ENCODE assay signal across 38 cellular contexts in the genomic region with DNA sequence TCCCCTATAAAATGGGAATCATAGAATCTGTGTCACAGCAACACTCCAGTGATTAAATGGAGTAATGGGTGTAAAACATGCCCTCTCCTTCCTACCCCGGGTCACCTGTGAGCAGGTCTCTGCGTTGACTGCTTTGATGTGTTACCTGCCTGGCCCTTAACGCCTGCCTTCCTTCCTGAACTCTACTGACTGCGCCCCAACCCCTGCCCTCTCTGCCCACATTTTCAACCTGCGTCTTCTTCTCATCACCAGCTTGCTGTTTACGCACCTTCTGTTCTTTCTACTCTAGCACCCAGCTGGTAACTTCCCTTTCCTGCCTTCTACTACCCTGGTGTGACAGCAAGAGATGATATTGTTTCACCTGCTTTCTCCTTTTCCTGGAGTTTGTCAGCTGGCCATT.
"Had no signal": no experiment of that assay in that cellular context is flagged by ENCODE, and none has a peak within 500 bp of the region (broad histone marks: within the 10 kb centered on the region; RNA-seq: fewer than 3 reads in every experiment).

No MANE protein-coding gene starts in this region.

- H3K36me3 ChIP-seq: adrenal gland, MG63, Peyer's patch, SJSA1 had no signal

- H3K4me1 ChIP-seq: adrenal gland, Peyer's patch had no signal

- H3K9me2 ChIP-seq: SK-N-SH had no signal

- H3K9me3 ChIP-seq: adrenal gland, MG63, Peyer's patch, SJSA1, SK-N-SH had no signal

- H3K9me3 Mint-ChIP-seq: activated B cell treated with CpG ODN at 0.5 μM for 24 hours; activated CD8-positive, alpha-beta T cell treated with anti-CD3 and anti-CD28 coated beads for 36 hours; activated T-cell treated with anti-CD3 and anti-CD28 coated beads, Interleukin-2, amount 50 U/mL, for 72 hours; brain; T-helper 1 cell treated with Interleukin-12 subunit alpha and Interleukin-12 subunit beta and Interleukin-4 antibody, amounts not matched to agents 30 μg/mL and 1 μg/mL, for 36 hours had no signal

- H3K27ac Mint-ChIP-seq: activated B cell treated with CpG ODN at 0.5 μM for 24 hours; activated CD4-positive, alpha-beta T cell treated with anti-CD3 and anti-CD28 coated beads, Interleukin-2, amount 10 ng/mL, durations not matched to agents 24 days and 14 days; activated CD8-positive, alpha-beta T cell treated with anti-CD3 and anti-CD28 coated beads for 36 hours; activated T-cell treated with anti-CD3 and anti-CD28 coated beads, Interleukin-2, amount 50 U/mL, for 72 hours; activated T-helper 17 cell treated with anti-CD3 and anti-CD28 coated beads, Interleukin-2, amount 50 U/mL, for 72 hours; T-helper 1 cell treated with Interleukin-12 subunit alpha and Interleukin-12 subunit beta and Interleukin-4 antibody, amounts not matched to agents 30 μg/mL and 1 μg/mL, for 36 hours had no signal

- H3K4me1 Mint-ChIP-seq: activated B cell treated with CpG ODN at 0.5 μM for 24 hours; activated CD4-positive, alpha-beta T cell treated with anti-CD3 and anti-CD28 coated beads, Interleukin-2, amount 10 ng/mL, durations not matched to agents 24 days and 14 days had no signal

- H3K4me3 Mint-ChIP-seq: activated B cell treated with CpG ODN at 0.5 μM for 24 hours; activated CD4-positive, alpha-beta T cell treated with anti-CD3 and anti-CD28 coated beads, Interleukin-2, amount 10 ng/mL, durations not matched to agents 24 days and 14 days; activated CD8-positive, alpha-beta T cell treated with anti-CD3 and anti-CD28 coated beads for 36 hours; activated T-cell treated with anti-CD3 and anti-CD28 coated beads, Interleukin-2, amount 50 U/mL, for 72 hours; activated T-helper 17 cell treated with anti-CD3 and anti-CD28 coated beads, Interleukin-2, amount 50 U/mL, for 72 hours; brain; T-helper 1 cell treated with Interleukin-12 subunit alpha and Interleukin-12 subunit beta and Interleukin-4 antibody, amounts not matched to agents 30 μg/mL and 1 μg/mL, for 36 hours had no signal

- H3K27me3 ChIP-seq: adrenal gland, MG63, Peyer's patch, SJSA1 had no signal

- H3K4me2 ChIP-seq: SK-N-SH had no signal

- H3K36me3 Mint-ChIP-seq: brain had no signal

- H3K27ac ChIP-seq: adrenal gland, Peyer's patch, SJSA1, VCaP had no signal

- DNase-seq: activated B cell treated with CpG ODN at 0.5 μM for 24 hours; activated CD4-positive, alpha-beta T cell treated with anti-CD3 and anti-CD28 coated beads, Interleukin-2, amount 10 ng/mL, durations not matched to agents 24 days and 14 days; activated CD4-positive, alpha-beta T cell treated with anti-CD3 and anti-CD28 coated beads, Interleukin-2, amount 50 U/mL, for 4 hours; activated CD8-positive, alpha-beta T cell treated with anti-CD3 and anti-CD28 coated beads for 36 hours; activated effector memory CD4-positive, alpha-beta T cell treated with anti-CD3 and anti-CD28 coated beads, Interleukin-2, amount 50 U/mL, for 16 hours; activated naive CD4-positive, alpha-beta T cell; activated naive CD4-positive, alpha-beta T cell treated with anti-CD3 and anti-CD28 coated beads, Interleukin-2, amount 50 U/mL, for 16 hours; activated T-cell treated with anti-CD3 and anti-CD28 coated beads, Interleukin-2, amount 50 U/mL, for 1 hour; activated T-cell treated with anti-CD3 and anti-CD28 coated beads, Interleukin-2, amount 50 U/mL, for 72 hours; adrenal gland; anterior cingulate cortex; caudate nucleus; cerebellar nuclear complex; Kasumi-1; KG1; MG63; NCI-H1048; NCI-H1105 treated with DMSO at 0.1 percent for 48 hours; NCI-H1436; NCI-H1694; NCI-H1930; NCI-H2107; NCI-H2171; NCI-H226; NCI-H524 treated with DMSO at 0.1 percent for 48 hours; NCI-H748 treated with DMSO at 0.1 percent for 48 hours; NK-92 treated with Interleukin-12 subunit alpha and Interleukin-12 subunit beta, amount 100 ng/mL, for 24 hours; PC-3; Peyer's patch; RPMI8226; SHP77 treated with DMSO at 0.1 percent for 48 hours; SK-N-SH; T-helper 9 cell had no signal

- H3K4me3 ChIP-seq: adrenal gland, MG63, Peyer's patch, SJSA1 had no signal

- ATAC-seq: activated CD8-positive, alpha-beta T cell treated with anti-CD3 and anti-CD28 coated beads for 36 hours; activated T-cell treated with anti-CD3 and anti-CD28 coated beads, Interleukin-2, amount 50 U/mL, for 72 hours; activated T-helper 17 cell treated with anti-CD3 and anti-CD28 coated beads, Interleukin-2, amount 50 U/mL, for 72 hours; PC-3 had no signal

- H3K27me3 Mint-ChIP-seq: activated B cell treated with CpG ODN at 0.5 μM for 24 hours; activated CD4-positive, alpha-beta T cell treated with anti-CD3 and anti-CD28 coated beads, Interleukin-2, amount 10 ng/mL, durations not matched to agents 24 days and 14 days; activated CD8-positive, alpha-beta T cell treated with anti-CD3 and anti-CD28 coated beads for 36 hours; activated T-helper 17 cell treated with anti-CD3 and anti-CD28 coated beads, Interleukin-2, amount 50 U/mL, for 72 hours; brain had no signal
